ENCODE assay signal across 8 cellular contexts in genomic region chr10:122114156-122114747, GRCh38.
A peak's percentile ranks its signal among the peaks of the same experiment; 100 is the strongest.
DNase-seq lines count a peak whose midpoint lies in the region; ATAC-seq and TF ChIP-seq lines count a peak whose summit lies in the region.
"Had no signal": no experiment of that assay in that cellular context is flagged by ENCODE, and none has a peak within 500 bp of the region (broad histone marks: within the 10 kb centered on the region; RNA-seq: fewer than 3 reads in every experiment).

No MANE protein-coding gene starts in this region.

- intact Hi-C loops in PC-3 (cut with micrococcal nuclease), result loop anchor here (1.0 kb wide), 1 partner anchor 13 kb away; no protein-coding TSS in a partner anchor
- intact Hi-C loops in lower lobe of right lung (cut with DNase I), result no loop called here
- intact Hi-C loops in thyroid gland (cut with DNase I), result loop anchor here (10.0 kb wide), 1 partner anchor 59 kb away; no protein-coding TSS in a partner anchor

- H3K4me3 ChIP-seq in PC-3 (ENCODE audit: low read length), result peak overlapping the region; percentile 87
- peak overlapping the region; percentile 72 to 76 for H3K4me3 ChIP-seq in duodenal mucosa (ENCODE audit: low read depth in 1 of 2, low read length in 2 of 2)
- peak overlapping the region; percentile 80 for H3K4me3 ChIP-seq in lower lobe of right lung
- peak overlapping the region; percentile 8 to 90 (median 65) for H3K4me3 ChIP-seq in thyroid gland (replicated peaks in 1 of 3)

- H3K4me1 ChIP-seq in PC-3 (ENCODE audit: insufficient read depth, low read length) (peaks cover 32% of the 10 kb centered on the region), duodenal mucosa (ENCODE audit: control insufficient read depth in 1 of 2, insufficient read depth in 2 of 2, low read length in 2 of 2) (peaks cover 24 to 29% of the 10 kb centered on the region in 2 donors), lower lobe of right lung (peaks cover 42% of the 10 kb centered on the region), thyroid gland (peaks cover 60% of the 10 kb centered on the region in 2 donors)

- TF ChIP-seq POLR2A in thyroid gland (IDR thresholded peaks at IDR 0.05), result no peak

- H3K27me3 ChIP-seq in PC-3 (ENCODE audit: low read length) (no peaks in the 10 kb centered on the region), duodenal mucosa (ENCODE audit: control insufficient read depth in 1 of 2, insufficient read depth in 2 of 2, low read length in 2 of 2) (no peaks in the 10 kb centered on the region), lower lobe of right lung (ENCODE audit: low read depth) (peaks cover 11% of the 10 kb centered on the region), thyroid gland (no peaks in the 10 kb centered on the region)

- TF ChIP-seq CTCF in PC-3 (conservative IDR thresholded peaks at IDR 0.05; ENCODE audit: low read depth, low read length) (no peak), lower lobe of right lung (IDR thresholded peaks at IDR 0.05) (no peak), thyroid gland (IDR thresholded peaks at IDR 0.05) (no peak)

- H3K27ac ChIP-seq in PC-3 (ENCODE audit: low read length) (peak overlapping the region; percentile 99), duodenal mucosa (ENCODE audit: low read depth, low read length) (peak overlapping the region; percentile 95), lower lobe of right lung (peak overlapping the region; percentile 100), thyroid gland (peak overlapping the region; percentile 100)

- no TSS peak for BruUV-seq in PC-3 (replicated peaks; lab: Mats Ljungman, UMichigan)

- H3K79me2 ChIP-seq in PC-3 (ENCODE audit: low read length), result peaks cover 65% of the 10 kb centered on the region

- ATAC-seq in PC-3 (peak; percentile 1; the same call in 1 of the 2 replicates), lower lobe of right lung (peak in 1 of 2 donors; percentile 0)

- no peak overlapping the region for H2AFZ ChIP-seq in PC-3 (ENCODE audit: low read length)

- 51 to 72% methylated on average over 11 to 13 of the region's 13 CpGs for WGBS in thyroid gland, 2 donors

- H3F3A ChIP-seq in PC-3 (ENCODE audit: low read length, unreplicated experiment), result no peaks in the 10 kb centered on the region

- H4K20me1 ChIP-seq in PC-3 (ENCODE audit: low read length), result peaks cover 53% of the 10 kb centered on the region

- H3K4me2 ChIP-seq in PC-3 (ENCODE audit: low read length), result peak overlapping the region; percentile 92

- no peaks in the 10 kb centered on the region for H3K9me2 ChIP-seq in PC-3 (replicated peaks; ENCODE audit: low read length)

- CTCF ChIA-PET in PC-3 (lab: Charles Lee), result no interaction called here

- no peaks in the 10 kb centered on the region for H3K9me3 ChIP-seq in PC-3 (ENCODE audit: low read length)
- H3K9me3 ChIP-seq in duodenal mucosa (ENCODE audit: control insufficient read depth in 1 of 2, low read length in 2 of 2), result no peaks in the 10 kb centered on the region
- H3K9me3 ChIP-seq in lower lobe of right lung, result no peaks in the 10 kb centered on the region
- H3K9me3 ChIP-seq in thyroid gland, result no peaks in the 10 kb centered on the region

- no peaks in the 10 kb centered on the region for H3K36me3 ChIP-seq in PC-3 (ENCODE audit: low read depth, low read length)
- peaks cover 0 to 4% of the 10 kb centered on the region in 2 donors for H3K36me3 ChIP-seq in duodenal mucosa (ENCODE audit: control insufficient read depth in 1 of 2, insufficient read depth in 2 of 2, low read length in 2 of 2)
- H3K36me3 ChIP-seq in lower lobe of right lung, result no peaks in the 10 kb centered on the region
- H3K36me3 ChIP-seq in thyroid gland, result no peaks in the 10 kb centered on the region

- H3K9ac ChIP-seq in PC-3 (ENCODE audit: low read length), result peak overlapping the region; percentile 100
- H3K9ac ChIP-seq in duodenal mucosa (ENCODE audit: low read depth in 1 of 2, low read length in 2 of 2), result peak overlapping the region; percentile 78 to 89

- DNase-seq in PC-3 (peak; percentile 8), lower lobe of right lung (no peak), thyroid gland (peak; percentile 34 to 45), KG1 (lab: John Stamatoyannopoulos, UW) (no peak), SHP77 (lab: John Stamatoyannopoulos, UW) (no peak)
- DNase-seq in NK-92 treated with Interleukin-12 subunit alpha and Interleukin-12 subunit beta, amount 100 ng/mL, for 24 hours (lab: John Stamatoyannopoulos, UW), result no peak
- DNase-seq: NCI-H446 had no signal

- POLR2A ChIA-PET in PC-3 (lab: Charles Lee; ENCODE audit: unreplicated experiment), result no interaction called here

Comparison
In these comparisons a context has a peak if more than half of its experiments do, and no peak if none do; other contexts are left out.
1. DNase-seq: peak in PC-3 (single experiment) and thyroid gland (2 of 2); none in lower lobe of right lung (single experiment), NK-92 treated with Interleukin-12 subunit alpha and Interleukin-12 subunit beta, amount 100 ng/mL, for 24 hours (single experiment), KG1 (single experiment) and SHP77 (0 of 2).
2. Peak in every context shown above with its lines, with median percentiles within 50 percentile points of each other: H3K27ac ChIP-seq and H3K4me3 ChIP-seq.